In genomic region chr16:27408602-27409031, GRCh38 we compare ENCODE assay signal across 12 cellular contexts. TPM values are rescaled to one million over a fixed set of nuclear protein-coding genes. Genes with fewer than 3 reads are reported as not detected.
DNase-seq lines count a peak whose midpoint lies in the region; ATAC-seq, FAIRE-seq and TF ChIP-seq lines count a peak whose summit lies in the region.
"Had no signal": no experiment of that assay in that cellular context is flagged by ENCODE, and none has a peak within 500 bp of the region (broad histone marks: within the 10 kb centered on the region; RNA-seq: fewer than 3 reads in every experiment).

No MANE protein-coding gene starts in this region.

- in situ Hi-C loops in mammary epithelial cell (cut with MboI; ENCODE audit: low sequenced_read_pairs in 2 of 2), result no loop called here
- in situ Hi-C loops in GM12878 (cut with MboI), result no loop called here

- POLR2A ChIA-PET in GM12878 (lab: Charles Lee), result interaction anchor here (0.7 to 11.1 kb wide), 9 partner anchors 10 to 154 kb away, joined by 3 to 208 read pairs (median 17); no protein-coding TSS in a partner anchor

- peak; percentile 21 for DNase-seq in mammary epithelial cell
- DNase-seq in breast epithelium (ENCODE audit: low spot score in 2 of 2), result no peak
- DNase-seq in GM12878 (ENCODE audit: low read depth, low spot score), result peak; percentile 79
- DNase-seq in upper lobe of right lung, result no peak
- DNase-seq in NCI-H2196 treated with DMSO at 0.1 percent for 48 hours (lab: John Stamatoyannopoulos, UW; ENCODE audit: unreplicated experiment), result no peak
- DNase-seq: COR-L47, NCI-H2029 had no signal

- RAD21 ChIA-PET in GM12878 (lab: Charles Lee; ENCODE audit: unreplicated experiment), result interaction anchor here (1.0 to 12.8 kb wide), 10 partner anchors 10 to 174 kb away, joined by 3 to 224 read pairs (median 13); no protein-coding TSS in a partner anchor

- SMC1A ChIA-PET in GM12878 (lab: Charles Lee; ENCODE audit: uncharacterized antibody, unreplicated experiment), result interaction anchor here (1.3 to 10.9 kb wide), 7 partner anchors 20 to 229 kb away, joined by 3 to 220 read pairs (median 42); no protein-coding TSS in a partner anchor

- FAIRE-seq in GM12878 (lab: Jason Lieb, UNC), result no peak

- no TSS peak for BruUV-seq in mammary epithelial cell (replicated peaks; lab: Mats Ljungman, UMichigan)
- BruUV-seq in GM12878 (replicated peaks; lab: Mats Ljungman, UMichigan), result no TSS peak

- TF ChIP-seq CTCF in mammary epithelial cell (conservative IDR thresholded peaks at IDR 0.05 in 1 of 2, IDR thresholded peaks at IDR 0.05 in 1 of 2; ENCODE audit: extremely low read depth in 1 of 2, insufficient read depth in 1 of 2, low read depth in 1 of 2, low read length in 2 of 2) (no peak), breast epithelium (IDR thresholded peaks at IDR 0.05) (no peak), GM12878 (IDR thresholded peaks at IDR 0.05 in 2 of 3, conservative IDR thresholded peaks at IDR 0.05 in 1 of 3; ENCODE audit: control insufficient read depth in 2 of 3, extremely low read depth in 1 of 3, insufficient read depth in 1 of 3, low read depth in 3 of 3, low read length in 3 of 3) (no peak), upper lobe of right lung (IDR thresholded peaks at IDR 0.05) (no peak)

- H3K4me3 ChIP-seq in mammary epithelial cell (replicated peaks in 1 of 3; ENCODE audit: insufficient read depth in 1 of 3, low read depth in 2 of 3, low read length in 3 of 3), result no peak overlapping the region
- H3K4me3 ChIP-seq in breast epithelium, result no peak overlapping the region
- H3K4me3 ChIP-seq in GM12878, result peak overlapping the region; percentile 86
- no peak overlapping the region for H3K4me3 ChIP-seq in upper lobe of right lung

- WGBS in mammary epithelial cell (ENCODE audit: low coverage, missing lambda C conversion rate), result 74% methylated on average over 6 of the region's 6 CpGs
- 1% methylated on average over 6 of the region's 6 CpGs for WGBS in GM12878 (ENCODE audit: insufficient coverage, insufficient replicate concordance, low lambda C conversion rate, missing lambda C conversion rate)

- TF ChIP-seq EP300 in GM12878 (IDR thresholded peaks at IDR 0.05; ENCODE audit: borderline replicate concordance in 1 of 2, control insufficient read depth in 1 of 2, low read depth in 2 of 2, low read length in 2 of 2), result peak; percentile 12 to 57; a peak in 2 of 4 replicates

- H3K36me3 ChIP-seq in mammary epithelial cell (ENCODE audit: insufficient read depth, low read length), result no peaks in the 10 kb centered on the region
- H3K36me3 ChIP-seq in breast epithelium, result no peaks in the 10 kb centered on the region
- peaks cover 0 to 20% of the 10 kb centered on the region in 2 experiments for H3K36me3 ChIP-seq in GM12878 (ENCODE audit: control insufficient read depth in 2 of 2, insufficient read depth in 2 of 2, low read length in 1 of 2)
- no peaks in the 10 kb centered on the region for H3K36me3 ChIP-seq in upper lobe of right lung

- TF ChIP-seq POLR2A in breast epithelium (IDR thresholded peaks at IDR 0.05) (no peak), GM12878 (IDR thresholded peaks at IDR 0.05; ENCODE audit: low read depth, low read length) (no peak)

- H3K79me2 ChIP-seq in mammary epithelial cell (ENCODE audit: insufficient read depth, low read length), result no peaks in the 10 kb centered on the region
- H3K79me2 ChIP-seq in GM12878 (ENCODE audit: control insufficient read depth, insufficient read depth, low read length), result peaks cover 96% of the 10 kb centered on the region

- H3K4me1 ChIP-seq in mammary epithelial cell (ENCODE audit: insufficient read depth, low read length) (peaks cover 14% of the 10 kb centered on the region), breast epithelium (no peaks in the 10 kb centered on the region), GM12878 (ENCODE audit: control insufficient read depth, insufficient read depth, low read length) (peaks cover 28% of the 10 kb centered on the region), upper lobe of right lung (no peaks in the 10 kb centered on the region)

- H3K27ac ChIP-seq in mammary epithelial cell (ENCODE audit: insufficient read depth, low read depth, low read length), result no peak overlapping the region
- no peak overlapping the region for H3K27ac ChIP-seq in breast epithelium
- H3K27ac ChIP-seq in GM12878 (ENCODE audit: control insufficient read depth, insufficient read depth), result peak overlapping the region; percentile 97
- H3K27ac ChIP-seq in upper lobe of right lung, result no peak overlapping the region

- H3K27me3 ChIP-seq in mammary epithelial cell (ENCODE audit: insufficient read depth, low read length) (no peaks in the 10 kb centered on the region), breast epithelium (peaks cover 0 to 8% of the 10 kb centered on the region in 2 donors), GM12878 (replicated peaks in 1 of 2; ENCODE audit: control insufficient read depth in 2 of 2, insufficient read depth in 2 of 2, low read length in 1 of 2) (no peaks in the 10 kb centered on the region), upper lobe of right lung (no peaks in the 10 kb centered on the region)

- H3K9me3 ChIP-seq in mammary epithelial cell (replicated peaks; ENCODE audit: insufficient read depth, low read length) (no peaks in the 10 kb centered on the region), breast epithelium (peaks cover 0 to 16% of the 10 kb centered on the region in 2 donors), GM12878 (replicated peaks; ENCODE audit: control insufficient read depth, insufficient read depth, low read length) (peaks cover 7% of the 10 kb centered on the region), upper lobe of right lung (peaks cover 3% of the 10 kb centered on the region)

- intact Hi-C loops in mammary epithelial cell (cut with micrococcal nuclease), result no loop called here
- intact Hi-C loops in breast epithelium (cut with DNase I; ENCODE audit: low total_unique reads), result no loop called here
- intact Hi-C loops in GM12878 (cut with micrococcal nuclease; ENCODE audit: unreplicated experiment), result loop anchor here (2.0 kb wide), 1 partner anchor 42 kb away; no protein-coding TSS in a partner anchor
- intact Hi-C loops in upper lobe of right lung (cut with DNase I), result no loop called here

- H3K9ac ChIP-seq in mammary epithelial cell (ENCODE audit: insufficient read depth, low read length), result no peak overlapping the region
- H3K9ac ChIP-seq in GM12878 (ENCODE audit: control insufficient read depth, insufficient read depth, low read length), result peak overlapping the region; percentile 99

- CTCF ChIA-PET in mammary epithelial cell (lab: Charles Lee; ENCODE audit: low non-redundant PET) (no interaction called here), GM12878 (lab: Yijun Ruan, JAX) (interaction anchor here (0.6 to 9.2 kb wide), 7 partner anchors 10 to 200 kb away, joined by 3 to 113 read pairs (median 5); no protein-coding TSS in a partner anchor)

- H2AFZ ChIP-seq in mammary epithelial cell (ENCODE audit: low read depth, low read length), result peak overlapping the region; percentile 72
- no peak overlapping the region for H2AFZ ChIP-seq in GM12878 (ENCODE audit: control insufficient read depth, low read depth, low read length)

- dilution Hi-C loops in mammary epithelial cell (cut with HindIII; ENCODE audit: low sequenced_read_pairs), result no loop called here

- H3K4me2 ChIP-seq in mammary epithelial cell (ENCODE audit: insufficient read depth, low read depth, low read length) (peak overlapping the region; percentile 12), GM12878 (ENCODE audit: control insufficient read depth, insufficient read depth) (peak overlapping the region; percentile 99)

- no peaks in the 10 kb centered on the region for H4K20me1 ChIP-seq in mammary epithelial cell (ENCODE audit: insufficient read depth, low read length)
- no peaks in the 10 kb centered on the region; the same call in 1 of the 2 replicates for H4K20me1 ChIP-seq in GM12878 (ENCODE audit: control insufficient read depth, insufficient read depth)

- peak; percentile 31 for ATAC-seq in HG02973 (IDR thresholded peaks at IDR 0.05; ENCODE audit: unreplicated experiment)
- ATAC-seq in GM12878, result peak; percentile 17
- peak; percentile 30 for ATAC-seq in upper lobe of right lung
- ATAC-seq in GM21529 (IDR thresholded peaks at IDR 0.05; ENCODE audit: unreplicated experiment), result no peak
- no peak for ATAC-seq in esophagus mucosa
- ATAC-seq: Right ventricle myocardium inferior had no signal

- TF ChIP-seq RAD21 in GM12878 (IDR thresholded peaks at IDR 0.05; ENCODE audit: insufficient read depth, low read depth, low read length), result no peak

TF ChIP-seq in GM12878, 131 proteins besides CTCF, POLR2A, EP300 and RAD21 (continues in another document):
- TF ChIP-seq RELA (IDR thresholded peaks at IDR 0.05; ENCODE audit: borderline replicate concordance, partially characterized antibody) (peak; percentile 83), BCL11A (IDR thresholded peaks at IDR 0.05; ENCODE audit: low read depth, low read length) (peak; percentile 40; the same call in 1 of the 2 replicates), MTA2 (IDR thresholded peaks at IDR 0.05; ENCODE audit: low read depth) (peak; percentile 81), SMC3 (IDR thresholded peaks at IDR 0.05; ENCODE audit: borderline replicate concordance, low read length) (no peak), PAX5 (IDR thresholded peaks at IDR 0.05; ENCODE audit: borderline replicate concordance, low read depth, low read length) (peak; percentile 53; the same call in 1 of the 2 replicates)

RNA-seq across cellular contexts. Expression of gene IL21R, which starts 6.6 kb away (rescaled TPM):
- under 1 TPM; 0.17 to 0.64 TPM for total RNA-seq in mammary epithelial cell
- polyA plus RNA-seq in mammary epithelial cell, result 5.4 TPM
- 11.3 TPM for polyA minus RNA-seq in mammary epithelial cell
- total RNA-seq in breast epithelium, result under 1 TPM in 2 of 3 donors, not detected in 1; 0.16 to 0.33 TPM
- 193 and 215 TPM in 2 replicates for total RNA-seq in GM12878 (2013; cell fraction: nucleolus; rRNA removed)
- 106 and 109 TPM in 2 replicates for total RNA-seq in GM12878 (2014; rRNA removed)
- total RNA-seq in GM12878 (2014; rRNA removed; fragmentation: Illumina TruSeq; extraction: Trizol), result 62.9 and 66.9 TPM in 2 replicates
- 138 and 141 TPM in 2 replicates for total RNA-seq in GM12878 (2021)
- 25.9 TPM for polyA plus RNA-seq in GM12878 (2011; ENCODE audit: low read depth)
- polyA plus RNA-seq in GM12878 (2011; rRNA removed), result 23.2 and 57.2 TPM in 2 replicates
- 84.6 and 89.7 TPM in 2 replicates for polyA plus RNA-seq in GM12878 (2011; cell fraction: cytosol; rRNA removed)
- polyA plus RNA-seq in GM12878 (2011; cell fraction: nucleus; rRNA removed), result 71.9 and 79.4 TPM in 2 replicates
- 50.3 and 72.8 TPM in 2 replicates for polyA plus RNA-seq in GM12878 (2012)
- polyA plus RNA-seq in GM12878 (2014; fragmentation: Illumina TruSeq; extraction: Trizol), result 32.4 and 59.2 TPM in 2 replicates
- 1 to 10 TPM; 5.3 to 9.7 TPM for polyA plus RNA-seq in GM12878 (2014; fragmentation: Nextera tagmentation; extraction: Ambion mirVana)
- 98.0 and 108 TPM in 2 replicates for polyA plus RNA-seq in GM12878 (2014; rRNA removed)
- polyA plus RNA-seq in GM12878 (2016; fragmentation: Nextera tagmentation; extraction: Ambion mirVana), result 100 to 1,000 TPM; 115 to 129 TPM
- polyA minus RNA-seq in GM12878 (2011; rRNA and poly(A)+ RNA removed), result 175 and 195 TPM in 2 replicates
- 54.0 and 60.1 TPM in 2 replicates for polyA minus RNA-seq in GM12878 (2011; cell fraction: cytosol; rRNA and poly(A)+ RNA removed)
- polyA minus RNA-seq in GM12878 (2011; cell fraction: nucleus; rRNA and poly(A)+ RNA removed), result 65.5 and 104 TPM in 2 replicates
- 3.9 TPM for total RNA-seq in upper lobe of right lung
- total RNA-seq in esophagus mucosa, result 0.56 TPM
- total RNA-seq: endothelial cell of umbilical vein had no signal

Comparison
In these comparisons a context has a peak if more than half of its experiments do, and no peak if none do; other contexts are left out.
1. DNase-seq: peak in mammary epithelial cell (single experiment) and GM12878 (single experiment); none in breast epithelium (0 of 2), upper lobe of right lung (single experiment) and NCI-H2196 treated with DMSO at 0.1 percent for 48 hours (single experiment).
2. ATAC-seq: peak in HG02973 (single experiment), GM12878 (single experiment) and upper lobe of right lung (single experiment); none in GM21529 (single experiment) and esophagus mucosa (single experiment).
3. RNA of gene IL21R, which starts 6.6 kb away (total RNA-seq): 62.9 to 215 TPM in GM12878; 3.9 TPM in upper lobe of right lung (single experiment), 0.17 to 0.64 TPM in mammary epithelial cell, 0.56 TPM in esophagus mucosa (single experiment) and 0.16 to 0.33 TPM in breast epithelium; every median in the first group is over 10 times any median in the second.